ENCODE assay signal across 1 cellular context in the genomic region with DNA sequence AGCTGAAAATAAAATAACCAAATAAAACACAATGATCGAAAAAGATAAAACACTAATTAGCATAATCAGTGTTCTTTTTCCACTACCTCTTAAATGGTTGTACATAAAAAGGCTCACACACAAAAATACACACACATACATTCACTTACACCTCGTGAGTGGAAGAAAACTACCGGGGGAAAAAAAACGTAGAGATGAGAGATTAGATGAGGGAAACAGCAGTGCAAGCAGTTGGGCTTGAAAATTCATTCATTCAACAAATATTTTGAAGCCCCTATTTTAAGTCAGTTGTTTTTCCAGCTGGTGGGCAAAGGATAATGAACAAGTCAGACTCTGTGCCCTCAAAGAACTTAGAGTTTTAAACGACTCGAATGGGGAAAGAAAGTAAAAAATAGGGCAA.
TF ChIP-seq lines count a peak whose summit lies in the region.

No MANE protein-coding gene starts in this region.

TF ChIP-seq in GM12878, 131 proteins besides CTCF, POLR2A, EP300 and RAD21:
- TF ChIP-seq IRF4 (IDR thresholded peaks at IDR 0.05; ENCODE audit: low read depth, low read length): no peak
- no peak for TF ChIP-seq BMI1 (IDR thresholded peaks at IDR 0.05; ENCODE audit: borderline replicate concordance)
- TF ChIP-seq MTA2 (IDR thresholded peaks at IDR 0.05; ENCODE audit: low read depth): no peak
- no peak for TF ChIP-seq POLR2AphosphoS2 (IDR thresholded peaks at IDR 0.05; ENCODE audit: low read depth, low read length)
- TF ChIP-seq RBBP5 (conservative IDR thresholded peaks at IDR 0.05): no peak
- no peak for TF ChIP-seq RAD51 (IDR thresholded peaks at IDR 0.05)
- TF ChIP-seq, protein P1, sequence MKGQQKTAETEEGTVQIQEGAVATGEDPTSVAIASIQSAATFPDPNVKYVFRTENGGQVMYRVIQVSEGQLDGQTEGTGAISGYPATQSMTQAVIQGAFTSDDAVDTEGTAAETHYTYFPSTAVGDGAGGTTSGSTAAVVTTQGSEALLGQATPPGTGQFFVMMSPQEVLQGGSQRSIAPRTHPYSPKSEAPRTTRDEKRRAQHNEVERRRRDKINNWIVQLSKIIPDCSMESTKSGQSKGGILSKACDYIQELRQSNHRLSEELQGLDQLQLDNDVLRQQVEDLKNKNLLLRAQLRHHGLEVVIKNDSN (IDR thresholded peaks at IDR 0.05; ENCODE audit: borderline replicate concordance, extremely low read length, insufficient read depth, low read depth, low read length): no peak
- no peak for TF ChIP-seq SIX5 (IDR thresholded peaks at IDR 0.05; ENCODE audit: low read depth, low read length, severe bottlenecking)
- no peak for TF ChIP-seq POU2F2 (IDR thresholded peaks at IDR 0.05; ENCODE audit: borderline replicate concordance, low read depth, low read length)
- TF ChIP-seq IKZF1 (conservative IDR thresholded peaks at IDR 0.05): no peak
- TF ChIP-seq, protein P2, sequence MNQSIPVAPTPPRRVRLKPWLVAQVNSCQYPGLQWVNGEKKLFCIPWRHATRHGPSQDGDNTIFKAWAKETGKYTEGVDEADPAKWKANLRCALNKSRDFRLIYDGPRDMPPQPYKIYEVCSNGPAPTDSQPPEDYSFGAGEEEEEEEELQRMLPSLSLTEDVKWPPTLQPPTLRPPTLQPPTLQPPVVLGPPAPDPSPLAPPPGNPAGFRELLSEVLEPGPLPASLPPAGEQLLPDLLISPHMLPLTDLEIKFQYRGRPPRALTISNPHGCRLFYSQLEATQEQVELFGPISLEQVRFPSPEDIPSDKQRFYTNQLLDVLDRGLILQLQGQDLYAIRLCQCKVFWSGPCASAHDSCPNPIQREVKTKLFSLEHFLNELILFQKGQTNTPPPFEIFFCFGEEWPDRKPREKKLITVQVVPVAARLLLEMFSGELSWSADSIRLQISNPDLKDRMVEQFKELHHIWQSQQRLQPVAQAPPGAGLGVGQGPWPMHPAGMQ (IDR thresholded peaks at IDR 0.05; ENCODE audit: borderline replicate concordance): no peak
- TF ChIP-seq, protein P3, sequence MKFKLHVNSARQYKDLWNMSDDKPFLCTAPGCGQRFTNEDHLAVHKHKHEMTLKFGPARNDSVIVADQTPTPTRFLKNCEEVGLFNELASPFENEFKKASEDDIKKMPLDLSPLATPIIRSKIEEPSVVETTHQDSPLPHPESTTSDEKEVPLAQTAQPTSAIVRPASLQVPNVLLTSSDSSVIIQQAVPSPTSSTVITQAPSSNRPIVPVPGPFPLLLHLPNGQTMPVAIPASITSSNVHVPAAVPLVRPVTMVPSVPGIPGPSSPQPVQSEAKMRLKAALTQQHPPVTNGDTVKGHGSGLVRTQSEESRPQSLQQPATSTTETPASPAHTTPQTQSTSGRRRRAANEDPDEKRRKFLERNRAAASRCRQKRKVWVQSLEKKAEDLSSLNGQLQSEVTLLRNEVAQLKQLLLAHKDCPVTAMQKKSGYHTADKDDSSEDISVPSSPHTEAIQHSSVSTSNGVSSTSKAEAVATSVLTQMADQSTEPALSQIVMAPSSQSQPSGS (IDR thresholded peaks at IDR 0.05; ENCODE audit: low read length): no peak
- no peak for TF ChIP-seq KAT2A (conservative IDR thresholded peaks at IDR 0.05; ENCODE audit: control insufficient read depth, low read depth, low read length)
- TF ChIP-seq WRNIP1 (IDR thresholded peaks at IDR 0.05; ENCODE audit: borderline replicate concordance, low read depth, low read length): no peak
- TF ChIP-seq TARDBP (IDR thresholded peaks at IDR 0.05; ENCODE audit: borderline replicate concordance): no peak
- no peak for TF ChIP-seq TCF7 (IDR thresholded peaks at IDR 0.05; ENCODE audit: borderline replicate concordance)
- no peak for TF ChIP-seq NBN (IDR thresholded peaks at IDR 0.05)
TF ChIP-seq in GM12878: peak in this region for 0.
